In the genomic region with DNA sequence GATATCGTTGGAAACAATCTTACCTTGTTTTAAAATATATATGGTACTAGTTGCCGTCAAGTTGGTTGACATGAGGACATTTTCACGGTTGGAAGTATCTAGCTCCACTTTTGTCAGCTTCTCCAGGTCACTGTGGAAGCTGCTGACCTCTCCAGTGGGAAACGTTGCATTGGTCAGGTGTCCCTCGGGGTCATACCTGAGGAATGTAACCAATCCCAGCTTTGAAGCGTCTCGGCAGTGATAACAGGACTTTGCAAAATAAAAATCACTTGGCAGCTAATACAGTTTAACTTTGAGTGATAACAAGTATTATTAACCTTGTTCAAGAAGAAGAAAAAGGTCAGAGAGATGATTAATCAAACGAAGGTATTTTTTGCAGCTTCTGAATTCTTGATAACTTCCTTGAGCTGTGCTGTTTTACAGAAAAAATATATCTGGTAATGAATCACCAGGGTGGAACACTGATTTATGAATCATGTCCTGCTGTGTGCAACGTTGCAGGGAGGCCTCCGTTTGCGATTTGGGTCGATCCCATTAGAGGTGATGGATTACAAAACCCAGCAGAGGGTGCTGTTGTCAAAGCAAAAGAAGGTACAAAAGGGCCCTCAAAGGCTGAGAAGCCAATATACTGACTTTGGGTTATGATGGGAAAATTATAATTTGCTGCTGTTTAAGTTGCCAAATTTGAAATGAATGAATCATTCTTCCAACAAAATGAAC, we compare ENCODE assay signal across 1 cellular context.
TF ChIP-seq lines count a peak whose summit lies in the region.

No MANE protein-coding gene starts in this region.

TF ChIP-seq in GM23338, 12 proteins besides CTCF, POLR2A, EP300 and RAD21:
- TF ChIP-seq, protein P1, sequence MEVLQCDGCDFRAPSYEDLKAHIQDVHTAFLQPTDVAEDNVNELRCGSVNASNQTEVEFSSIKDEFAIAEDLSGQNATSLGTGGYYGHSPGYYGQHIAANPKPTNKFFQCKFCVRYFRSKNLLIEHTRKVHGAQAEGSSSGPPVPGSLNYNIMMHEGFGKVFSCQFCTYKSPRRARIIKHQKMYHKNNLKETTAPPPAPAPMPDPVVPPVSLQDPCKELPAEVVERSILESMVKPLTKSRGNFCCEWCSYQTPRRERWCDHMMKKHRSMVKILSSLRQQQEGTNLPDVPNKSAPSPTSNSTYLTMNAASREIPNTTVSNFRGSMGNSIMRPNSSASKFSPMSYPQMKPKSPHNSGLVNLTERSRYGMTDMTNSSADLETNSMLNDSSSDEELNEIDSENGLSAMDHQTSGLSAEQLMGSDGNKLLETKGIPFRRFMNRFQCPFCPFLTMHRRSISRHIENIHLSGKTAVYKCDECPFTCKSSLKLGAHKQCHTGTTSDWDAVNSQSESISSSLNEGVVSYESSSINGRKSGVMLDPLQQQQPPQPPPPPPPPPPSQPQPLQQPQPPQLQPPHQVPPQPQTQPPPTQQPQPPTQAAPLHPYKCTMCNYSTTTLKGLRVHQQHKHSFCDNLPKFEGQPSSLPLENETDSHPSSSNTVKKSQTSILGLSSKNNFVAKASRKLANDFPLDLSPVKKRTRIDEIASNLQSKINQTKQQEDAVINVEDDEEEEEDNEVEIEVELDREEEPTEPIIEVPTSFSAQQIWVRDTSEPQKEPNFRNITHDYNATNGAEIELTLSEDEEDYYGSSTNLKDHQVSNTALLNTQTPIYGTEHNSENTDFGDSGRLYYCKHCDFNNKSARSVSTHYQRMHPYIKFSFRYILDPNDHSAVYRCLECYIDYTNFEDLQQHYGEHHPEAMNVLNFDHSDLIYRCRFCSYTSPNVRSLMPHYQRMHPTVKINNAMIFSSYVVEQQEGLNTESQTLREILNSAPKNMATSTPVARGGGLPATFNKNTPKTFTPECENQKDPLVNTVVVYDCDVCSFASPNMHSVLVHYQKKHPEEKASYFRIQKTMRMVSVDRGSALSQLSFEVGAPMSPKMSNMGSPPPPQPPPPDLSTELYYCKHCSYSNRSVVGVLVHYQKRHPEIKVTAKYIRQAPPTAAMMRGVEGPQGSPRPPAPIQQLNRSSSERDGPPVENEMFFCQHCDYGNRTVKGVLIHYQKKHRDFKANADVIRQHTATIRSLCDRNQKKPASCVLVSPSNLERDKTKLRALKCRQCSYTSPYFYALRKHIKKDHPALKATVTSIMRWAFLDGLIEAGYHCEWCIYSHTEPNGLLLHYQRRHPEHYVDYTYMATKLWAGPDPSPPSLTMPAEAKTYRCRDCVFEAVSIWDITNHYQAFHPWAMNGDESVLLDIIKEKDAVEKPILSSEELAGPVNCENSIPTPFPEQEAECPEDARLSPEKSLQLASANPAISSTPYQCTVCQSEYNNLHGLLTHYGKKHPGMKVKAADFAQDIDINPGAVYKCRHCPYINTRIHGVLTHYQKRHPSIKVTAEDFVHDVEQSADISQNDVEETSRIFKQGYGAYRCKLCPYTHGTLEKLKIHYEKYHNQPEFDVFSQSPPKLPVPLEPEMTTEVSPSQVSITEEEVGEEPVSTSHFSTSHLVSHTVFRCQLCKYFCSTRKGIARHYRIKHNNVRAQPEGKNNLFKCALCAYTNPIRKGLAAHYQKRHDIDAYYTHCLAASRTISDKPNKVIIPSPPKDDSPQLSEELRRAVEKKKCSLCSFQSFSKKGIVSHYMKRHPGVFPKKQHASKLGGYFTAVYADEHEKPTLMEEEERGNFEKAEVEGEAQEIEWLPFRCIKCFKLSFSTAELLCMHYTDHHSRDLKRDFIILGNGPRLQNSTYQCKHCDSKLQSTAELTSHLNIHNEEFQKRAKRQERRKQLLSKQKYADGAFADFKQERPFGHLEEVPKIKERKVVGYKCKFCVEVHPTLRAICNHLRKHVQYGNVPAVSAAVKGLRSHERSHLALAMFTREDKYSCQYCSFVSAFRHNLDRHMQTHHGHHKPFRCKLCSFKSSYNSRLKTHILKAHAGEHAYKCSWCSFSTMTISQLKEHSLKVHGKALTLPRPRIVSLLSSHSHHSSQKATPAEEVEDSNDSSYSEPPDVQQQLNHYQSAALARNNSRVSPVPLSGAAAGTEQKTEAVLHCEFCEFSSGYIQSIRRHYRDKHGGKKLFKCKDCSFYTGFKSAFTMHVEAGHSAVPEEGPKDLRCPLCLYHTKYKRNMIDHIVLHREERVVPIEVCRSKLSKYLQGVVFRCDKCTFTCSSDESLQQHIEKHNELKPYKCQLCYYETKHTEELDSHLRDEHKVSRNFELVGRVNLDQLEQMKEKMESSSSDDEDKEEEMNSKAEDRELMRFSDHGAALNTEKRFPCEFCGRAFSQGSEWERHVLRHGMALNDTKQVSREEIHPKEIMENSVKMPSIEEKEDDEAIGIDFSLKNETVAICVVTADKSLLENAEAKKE (CRISPR knock-in tag; IDR thresholded peaks at IDR 0.05), result no peak
- TF ChIP-seq STAT1 (IDR thresholded peaks at IDR 0.05; ENCODE audit: unreplicated experiment), result no peak
- TF ChIP-seq ZNF114 (CRISPR knock-in tag; IDR thresholded peaks at IDR 0.05), result no peak
- TF ChIP-seq CREB1 (CRISPR knock-in tag; IDR thresholded peaks at IDR 0.05; ENCODE audit: low read depth), result no peak
- no peak for TF ChIP-seq EZH2 (IDR thresholded peaks at IDR 0.05; ENCODE audit: low read depth, unreplicated experiment)
- no peak for TF ChIP-seq JUNB (IDR thresholded peaks at IDR 0.05; ENCODE audit: unreplicated experiment)
- no peak for TF ChIP-seq POLR2AphosphoS5 (IDR thresholded peaks at IDR 0.05; ENCODE audit: low read depth)
- TF ChIP-seq, protein P2, sequence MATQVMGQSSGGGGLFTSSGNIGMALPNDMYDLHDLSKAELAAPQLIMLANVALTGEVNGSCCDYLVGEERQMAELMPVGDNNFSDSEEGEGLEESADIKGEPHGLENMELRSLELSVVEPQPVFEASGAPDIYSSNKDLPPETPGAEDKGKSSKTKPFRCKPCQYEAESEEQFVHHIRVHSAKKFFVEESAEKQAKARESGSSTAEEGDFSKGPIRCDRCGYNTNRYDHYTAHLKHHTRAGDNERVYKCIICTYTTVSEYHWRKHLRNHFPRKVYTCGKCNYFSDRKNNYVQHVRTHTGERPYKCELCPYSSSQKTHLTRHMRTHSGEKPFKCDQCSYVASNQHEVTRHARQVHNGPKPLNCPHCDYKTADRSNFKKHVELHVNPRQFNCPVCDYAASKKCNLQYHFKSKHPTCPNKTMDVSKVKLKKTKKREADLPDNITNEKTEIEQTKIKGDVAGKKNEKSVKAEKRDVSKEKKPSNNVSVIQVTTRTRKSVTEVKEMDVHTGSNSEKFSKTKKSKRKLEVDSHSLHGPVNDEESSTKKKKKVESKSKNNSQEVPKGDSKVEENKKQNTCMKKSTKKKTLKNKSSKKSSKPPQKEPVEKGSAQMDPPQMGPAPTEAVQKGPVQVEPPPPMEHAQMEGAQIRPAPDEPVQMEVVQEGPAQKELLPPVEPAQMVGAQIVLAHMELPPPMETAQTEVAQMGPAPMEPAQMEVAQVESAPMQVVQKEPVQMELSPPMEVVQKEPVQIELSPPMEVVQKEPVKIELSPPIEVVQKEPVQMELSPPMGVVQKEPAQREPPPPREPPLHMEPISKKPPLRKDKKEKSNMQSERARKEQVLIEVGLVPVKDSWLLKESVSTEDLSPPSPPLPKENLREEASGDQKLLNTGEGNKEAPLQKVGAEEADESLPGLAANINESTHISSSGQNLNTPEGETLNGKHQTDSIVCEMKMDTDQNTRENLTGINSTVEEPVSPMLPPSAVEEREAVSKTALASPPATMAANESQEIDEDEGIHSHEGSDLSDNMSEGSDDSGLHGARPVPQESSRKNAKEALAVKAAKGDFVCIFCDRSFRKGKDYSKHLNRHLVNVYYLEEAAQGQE (IDR thresholded peaks at IDR 0.05; ENCODE audit: unreplicated experiment), result no peak
- TF ChIP-seq EZH2phosphoT487 (IDR thresholded peaks at IDR 0.05; ENCODE audit: unreplicated experiment), result no peak
